22 cellular contexts compared by ENCODE assay signal in the genomic region with DNA sequence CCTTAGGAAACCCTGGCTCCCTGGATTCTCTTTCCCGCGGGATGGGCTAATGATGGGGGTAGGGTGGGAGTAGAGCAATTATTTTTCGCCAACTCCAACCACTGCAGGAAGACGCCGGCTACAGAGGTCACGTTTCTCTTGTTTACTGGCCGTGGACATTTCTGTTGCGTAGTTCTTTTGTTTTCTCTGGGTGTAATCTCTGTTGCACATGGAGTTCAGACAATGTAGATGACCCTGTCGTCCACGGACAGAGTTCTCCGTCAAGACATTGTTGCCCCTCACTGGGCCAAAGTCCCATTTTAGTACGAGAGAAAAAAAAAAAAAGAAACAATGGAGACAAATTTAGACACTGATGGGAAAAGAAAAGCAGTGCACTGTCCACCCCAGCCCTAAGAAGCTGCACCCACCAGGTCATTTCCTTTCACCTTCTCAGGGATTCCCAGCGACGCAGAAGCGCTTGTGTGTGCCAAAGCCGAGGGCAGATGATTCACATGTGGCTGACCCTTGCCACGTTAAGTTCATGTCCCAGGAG.
DNase-seq lines count a peak whose midpoint lies in the region; ATAC-seq and TF ChIP-seq lines count a peak whose summit lies in the region.
"Had no signal": no experiment of that assay in that cellular context is flagged by ENCODE, and none has a peak within 500 bp of the region (broad histone marks: within the 10 kb centered on the region; RNA-seq: fewer than 3 reads in every experiment).

No MANE protein-coding gene starts in this region.

- TF ChIP-seq EP300 in upper lobe of left lung (IDR thresholded peaks at IDR 0.05): peak in 3 of 4 donors; percentile 49 to 80 (median 62)

- peak overlapping the region; percentile 85 for H3K27ac Mint-ChIP-seq in nephron progenitor cell
- H3K27ac Mint-ChIP-seq: activated naive CD4-positive, alpha-beta T cell treated with anti-CD3 and anti-CD28 coated beads, Interleukin-2, amount 10 ng/mL, durations not matched to agents 7 days and 5 days; CD4-positive, CD25-positive, alpha-beta regulatory T cell; T-helper 17 cell had no signal

- TF ChIP-seq CTCF in nephron progenitor cell (IDR thresholded peaks at IDR 0.05) (no peak), upper lobe of left lung (IDR thresholded peaks at IDR 0.05) (no peak)

- H3K27me3 Mint-ChIP-seq in nephron progenitor cell (ENCODE audit: low read depth, poor library complexity): no peaks in the 10 kb centered on the region
- H3K27me3 Mint-ChIP-seq: activated naive CD4-positive, alpha-beta T cell treated with anti-CD3 and anti-CD28 coated beads, Interleukin-2, amount 10 ng/mL, durations not matched to agents 7 days and 5 days; CD4-positive, CD25-positive, alpha-beta regulatory T cell had no signal

- H3K9me3 Mint-ChIP-seq in nephron progenitor cell: peaks cover 3% of the 10 kb centered on the region
- H3K9me3 Mint-ChIP-seq: activated naive CD4-positive, alpha-beta T cell treated with anti-CD3 and anti-CD28 coated beads, Interleukin-2, amount 10 ng/mL, durations not matched to agents 7 days and 5 days had no signal

- no peaks in the 10 kb centered on the region for H3K27me3 ChIP-seq in upper lobe of left lung
- H3K27me3 ChIP-seq: cardiac muscle cell had no signal

- no peak for TF ChIP-seq POLR2A in upper lobe of left lung (IDR thresholded peaks at IDR 0.05)

- peak; percentile 86 to 87 for DNase-seq in dermis microvascular lymphatic vessel endothelial cell (ENCODE audit: low read depth in 2 of 2)
- no peak for DNase-seq in left ventricle myocardium superior
- no peak for DNase-seq in nephron progenitor cell
- peak in 1 of 2 donors; percentile 26 for DNase-seq in upper lobe of left lung
- no peak for DNase-seq in NCI-H510A (lab: John Stamatoyannopoulos, UW)
- DNase-seq: activated CD4-positive, alpha-beta T cell treated with anti-CD3 and anti-CD28 coated beads for 4 hours; activated naive CD4-positive, alpha-beta T cell treated with anti-CD3 and anti-CD28 coated beads, Interleukin-2, amount 10 ng/mL, durations not matched to agents 7 days and 5 days; CD4-positive, CD25-positive, alpha-beta regulatory T cell; head of caudate nucleus; IMR-90; NCI-H1092; NCI-H187 treated with DMSO at 0.1 percent for 48 hours; NCI-H2227 treated with DMSO at 0.1 percent for 48 hours; NCI-H774; RPMI8226; stimulated activated naive CD8-positive, alpha-beta T cell treated with anti-CD3 and anti-CD28 coated beads, Interleukin-15, Interleukin-2, amounts not matched to agents 100 U/mL and 50 U/mL, for 24 hours; T-helper 17 cell had no signal

- intact Hi-C loops in left ventricle myocardium superior (cut with micrococcal nuclease): loop anchor here (2.0 kb wide), 1 partner anchor 217 kb away; no protein-coding TSS in a partner anchor

- no peaks in the 10 kb centered on the region for H3K9me3 ChIP-seq in upper lobe of left lung
- H3K9me3 ChIP-seq: thoracic aorta had no signal

- peaks cover 41% of the 10 kb centered on the region for H3K4me1 Mint-ChIP-seq in nephron progenitor cell
- H3K4me1 Mint-ChIP-seq: activated naive CD4-positive, alpha-beta T cell treated with anti-CD3 and anti-CD28 coated beads, Interleukin-2, amount 10 ng/mL, durations not matched to agents 7 days and 5 days; CD4-positive, CD25-positive, alpha-beta regulatory T cell; T-helper 17 cell had no signal

- H3K36me3 ChIP-seq in upper lobe of left lung: no peaks in the 10 kb centered on the region
- H3K36me3 ChIP-seq: cardiac muscle cell, thoracic aorta had no signal

- no peak overlapping the region for H3K4me3 ChIP-seq in upper lobe of left lung
- H3K4me3 ChIP-seq: cardiac muscle cell, SK-N-MC, thoracic aorta had no signal

- 53 to 62% methylated on average over 17 of the region's 17 CpGs for WGBS in upper lobe of left lung, 2 donors

- H3K4me3 Mint-ChIP-seq in nephron progenitor cell: no peak overlapping the region
- H3K4me3 Mint-ChIP-seq: activated naive CD4-positive, alpha-beta T cell treated with anti-CD3 and anti-CD28 coated beads, Interleukin-2, amount 10 ng/mL, durations not matched to agents 7 days and 5 days; CD4-positive, CD25-positive, alpha-beta regulatory T cell; T-helper 17 cell had no signal

- H3K4me1 ChIP-seq in upper lobe of left lung: peaks cover 0 to 6% (median 3%) of the 10 kb centered on the region in 4 donors

- no peaks in the 10 kb centered on the region for H3K36me3 Mint-ChIP-seq in nephron progenitor cell (ENCODE audit: low read depth)
- H3K36me3 Mint-ChIP-seq: activated naive CD4-positive, alpha-beta T cell treated with anti-CD3 and anti-CD28 coated beads, Interleukin-2, amount 10 ng/mL, durations not matched to agents 7 days and 5 days; CD4-positive, CD25-positive, alpha-beta regulatory T cell had no signal

- ATAC-seq in left ventricle myocardium superior (peak; percentile 84), upper lobe of left lung (ENCODE audit: low FRiP score in 2 of 2) (peak in 1 of 2 donors; percentile 50), GM19023 (IDR thresholded peaks at IDR 0.05; ENCODE audit: unreplicated experiment) (no peak), HG02840 (IDR thresholded peaks at IDR 0.05; ENCODE audit: low FRiP score, unreplicated experiment) (no peak)
- ATAC-seq: stimulated activated naive CD8-positive, alpha-beta T cell treated with anti-CD3 and anti-CD28 coated beads, Interleukin-15, Interleukin-2, amounts not matched to agents 100 U/mL and 50 U/mL, for 24 hours; T-helper 17 cell had no signal

- H3K27ac ChIP-seq in upper lobe of left lung: peak overlapping the region; percentile 58 to 74 (median 68)
- H3K27ac ChIP-seq: cardiac muscle cell, SK-N-MC, thoracic aorta had no signal

Comparison
In these comparisons a context has a peak if more than half of its experiments do, and no peak if none do; other contexts are left out.
1. DNase-seq: peak in dermis microvascular lymphatic vessel endothelial cell (2 of 2); none in left ventricle myocardium superior (single experiment), nephron progenitor cell (single experiment) and NCI-H510A (single experiment).